In the genomic region with DNA sequence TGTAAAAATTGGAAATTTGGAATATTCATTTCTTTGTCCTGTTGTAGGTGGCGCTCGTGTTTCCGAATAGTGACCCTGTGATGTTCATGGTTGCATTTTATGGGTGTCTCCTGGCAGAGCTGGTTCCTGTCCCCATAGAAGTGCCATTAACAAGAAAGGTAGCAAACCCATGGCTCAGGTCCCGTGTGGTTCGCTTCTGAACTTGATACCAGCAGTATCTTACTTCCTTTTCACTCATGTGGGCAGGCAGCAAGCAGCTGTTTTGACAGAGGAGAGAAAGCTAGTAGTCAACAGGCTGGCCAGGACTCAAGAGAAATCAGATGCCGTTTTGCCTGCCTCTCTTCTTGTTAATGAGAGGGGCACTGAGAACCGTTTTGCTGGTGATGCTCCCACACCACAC, we compare ENCODE assay signal across 24 cellular contexts.
DNase-seq lines count a peak whose midpoint lies in the region; ATAC-seq and TF ChIP-seq lines count a peak whose summit lies in the region.
"Had no signal": no experiment of that assay in that cellular context is flagged by ENCODE, and none has a peak within 500 bp of the region (broad histone marks: within the 10 kb centered on the region; RNA-seq: fewer than 3 reads in every experiment).

No MANE protein-coding gene starts in this region.

- H3K4me3 Mint-ChIP-seq in activated naive CD4-positive, alpha-beta T cell treated with anti-CD3 and anti-CD28 coated beads, Interleukin-2, amount 10 ng/mL, durations not matched to agents 7 days and 5 days: no peak overlapping the region
- no peak overlapping the region for H3K4me3 Mint-ChIP-seq in activated naive CD8-positive, alpha-beta T cell treated with anti-CD3 and anti-CD28 coated beads for 36 hours
- no peak overlapping the region for H3K4me3 Mint-ChIP-seq in glutamatergic neuron (ENCODE audit: unreplicated experiment)
- H3K4me3 Mint-ChIP-seq: activated T-helper 1 cell treated with anti-CD3 and anti-CD28 coated beads, Interleukin-12 subunit alpha, Interleukin-12 subunit beta, Interleukin-2, Interleukin-4 antibody, amounts not matched to agents 30 ng/mL and 10 ng/mL and 1 ng/mL, durations not matched to agents 14 hours and 24 hours and 36 hours; WTC11 had no signal

- H3K9me3 Mint-ChIP-seq in activated naive CD4-positive, alpha-beta T cell treated with anti-CD3 and anti-CD28 coated beads, Interleukin-2, amount 10 ng/mL, durations not matched to agents 7 days and 5 days: no peaks in the 10 kb centered on the region
- H3K9me3 Mint-ChIP-seq in activated naive CD8-positive, alpha-beta T cell treated with anti-CD3 and anti-CD28 coated beads for 36 hours: no peaks in the 10 kb centered on the region
- no peaks in the 10 kb centered on the region for H3K9me3 Mint-ChIP-seq in glutamatergic neuron (ENCODE audit: unreplicated experiment)
- H3K9me3 Mint-ChIP-seq: activated T-helper 1 cell treated with anti-CD3 and anti-CD28 coated beads, Interleukin-12 subunit alpha, Interleukin-12 subunit beta, Interleukin-2, Interleukin-4 antibody, amounts not matched to agents 30 ng/mL and 10 ng/mL and 1 ng/mL, durations not matched to agents 14 hours and 24 hours and 36 hours; WTC11 had no signal

- H3K4me1 Mint-ChIP-seq in activated naive CD4-positive, alpha-beta T cell treated with anti-CD3 and anti-CD28 coated beads, Interleukin-2, amount 10 ng/mL, durations not matched to agents 7 days and 5 days: peaks cover 11% of the 10 kb centered on the region
- H3K4me1 Mint-ChIP-seq in activated naive CD8-positive, alpha-beta T cell treated with anti-CD3 and anti-CD28 coated beads for 36 hours: peaks cover 19% of the 10 kb centered on the region
- H3K4me1 Mint-ChIP-seq in glutamatergic neuron (ENCODE audit: low read depth, unreplicated experiment): peaks cover 2% of the 10 kb centered on the region
- H3K4me1 Mint-ChIP-seq: WTC11 had no signal

- H3K27me3 ChIP-seq in gastrocnemius medialis: no peaks in the 10 kb centered on the region
- H3K27me3 ChIP-seq: brain microvascular endothelial cell, heart right ventricle, neutrophil, upper lobe of right lung had no signal

- H3K36me3 ChIP-seq in gastrocnemius medialis: peaks cover 0 to 43% of the 10 kb centered on the region in 2 donors

- H3K27me3 Mint-ChIP-seq in activated naive CD4-positive, alpha-beta T cell treated with anti-CD3 and anti-CD28 coated beads, Interleukin-2, amount 10 ng/mL, durations not matched to agents 7 days and 5 days: no peaks in the 10 kb centered on the region
- H3K27me3 Mint-ChIP-seq in activated naive CD8-positive, alpha-beta T cell treated with anti-CD3 and anti-CD28 coated beads for 36 hours: no peaks in the 10 kb centered on the region
- no peaks in the 10 kb centered on the region for H3K27me3 Mint-ChIP-seq in glutamatergic neuron (ENCODE audit: unreplicated experiment)

- H3K27ac ChIP-seq in gastrocnemius medialis: peak overlapping the region in 3 of 4 donors; percentile 12 to 31 (median 21)
- H3K27ac ChIP-seq: brain microvascular endothelial cell, KMS-11, neutrophil, upper lobe of right lung had no signal

- DNase-seq in activated naive CD4-positive, alpha-beta T cell treated with anti-CD3 and anti-CD28 coated beads, Interleukin-2, amount 10 ng/mL, durations not matched to agents 7 days and 5 days: peak; percentile 45
- DNase-seq in activated naive CD4-positive, alpha-beta T cell treated with anti-CD3 and anti-CD28 coated beads, Interleukin-2, amount 50 U/mL, for 16 hours: no peak
- peak; percentile 30 for DNase-seq in NCI-H2107 (lab: John Stamatoyannopoulos, UW)
- no peak for DNase-seq in activated naive CD8-positive, alpha-beta T cell treated with anti-CD3 and anti-CD28 coated beads for 36 hours
- no peak for DNase-seq in gastrocnemius medialis
- no peak for DNase-seq in glutamatergic neuron
- no peak for DNase-seq in dermis blood vessel endothelial cell
- DNase-seq: activated CD8-positive, alpha-beta memory T cell treated with anti-CD3 and anti-CD28 coated beads for 24 hours; brain microvascular endothelial cell; DMS79; effector CD8-positive, alpha-beta T cell; erythroblast; heart right ventricle; NCI-H1694 treated with DMSO at 0.1 percent for 48 hours; NCI-H2227 treated with DMSO at 0.1 percent for 48 hours; NCI-H748 treated with DMSO at 0.1 percent for 48 hours; SK-N-SH; substantia nigra; upper lobe of right lung had no signal

- TF ChIP-seq POLR2A in gastrocnemius medialis (IDR thresholded peaks at IDR 0.05): no peak

- ATAC-seq in gastrocnemius medialis: peak; percentile 46 to 52
- ATAC-seq in HG03135 (IDR thresholded peaks at IDR 0.05; ENCODE audit: unreplicated experiment): no peak
- ATAC-seq: heart right ventricle, upper lobe of right lung, WTC11 had no signal

- H3K4me3 ChIP-seq in gastrocnemius medialis: no peak overlapping the region
- H3K4me3 ChIP-seq: heart right ventricle, upper lobe of right lung had no signal

- intact Hi-C loops in gastrocnemius medialis (cut with DNase I; ENCODE audit: low total_unique reads): no loop called here

- H3K9me3 ChIP-seq in gastrocnemius medialis: no peaks in the 10 kb centered on the region
- H3K9me3 ChIP-seq: heart right ventricle, neutrophil, SK-N-SH, upper lobe of right lung had no signal

- in situ Hi-C loops in gastrocnemius medialis (cut with MboI; ENCODE audit: low sequenced_read_pairs in 4 of 4): no loop called here

- H3K27ac Mint-ChIP-seq in activated naive CD4-positive, alpha-beta T cell treated with anti-CD3 and anti-CD28 coated beads, Interleukin-2, amount 10 ng/mL, durations not matched to agents 7 days and 5 days: peak overlapping the region; percentile 53
- H3K27ac Mint-ChIP-seq in activated naive CD8-positive, alpha-beta T cell treated with anti-CD3 and anti-CD28 coated beads for 36 hours: peak overlapping the region; percentile 84
- no peak overlapping the region for H3K27ac Mint-ChIP-seq in glutamatergic neuron (ENCODE audit: unreplicated experiment)
- H3K27ac Mint-ChIP-seq: activated T-helper 1 cell treated with anti-CD3 and anti-CD28 coated beads, Interleukin-12 subunit alpha, Interleukin-12 subunit beta, Interleukin-2, Interleukin-4 antibody, amounts not matched to agents 30 ng/mL and 10 ng/mL and 1 ng/mL, durations not matched to agents 14 hours and 24 hours and 36 hours; WTC11 had no signal

- no peaks in the 10 kb centered on the region for H3K4me1 ChIP-seq in gastrocnemius medialis
- H3K4me1 ChIP-seq: upper lobe of right lung had no signal

- TF ChIP-seq CTCF in gastrocnemius medialis (IDR thresholded peaks at IDR 0.05 in 4 of 5, conservative IDR thresholded peaks at IDR 0.05 in 1 of 5): no peak
- no peak for TF ChIP-seq CTCF in glutamatergic neuron (IDR thresholded peaks at IDR 0.05; ENCODE audit: partially characterized antibody, unreplicated experiment)

- CTCF ChIA-PET in activated naive CD4-positive, alpha-beta T cell treated with anti-CD3 and anti-CD28 coated beads, Interleukin-2, amount 10 ng/mL, durations not matched to agents 7 days and 5 days (lab: Charles Lee): interaction anchor here (1.2 to 1.6 kb wide), 4 partner anchors 21 to 107 kb away, joined by 3 read pairs; no protein-coding TSS in a partner anchor

- peaks cover 51% of the 10 kb centered on the region for H3K36me3 Mint-ChIP-seq in activated naive CD4-positive, alpha-beta T cell treated with anti-CD3 and anti-CD28 coated beads, Interleukin-2, amount 10 ng/mL, durations not matched to agents 7 days and 5 days
- H3K36me3 Mint-ChIP-seq in activated naive CD8-positive, alpha-beta T cell treated with anti-CD3 and anti-CD28 coated beads for 36 hours: peaks cover 17% of the 10 kb centered on the region
- H3K36me3 Mint-ChIP-seq in glutamatergic neuron (ENCODE audit: unreplicated experiment): peaks cover 4% of the 10 kb centered on the region

Comparison
In these comparisons a context has a peak if more than half of its experiments do, and no peak if none do; other contexts are left out.
1. DNase-seq: peak in activated naive CD4-positive, alpha-beta T cell treated with anti-CD3 and anti-CD28 coated beads, Interleukin-2, amount 10 ng/mL, durations not matched to agents 7 days and 5 days (single experiment) and NCI-H2107 (single experiment); none in activated naive CD4-positive, alpha-beta T cell treated with anti-CD3 and anti-CD28 coated beads, Interleukin-2, amount 50 U/mL, for 16 hours (single experiment), activated naive CD8-positive, alpha-beta T cell treated with anti-CD3 and anti-CD28 coated beads for 36 hours (single experiment), gastrocnemius medialis (0 of 2), glutamatergic neuron (single experiment) and dermis blood vessel endothelial cell (single experiment).